ENCODE assay signal across 30 cellular contexts in the genomic region with DNA sequence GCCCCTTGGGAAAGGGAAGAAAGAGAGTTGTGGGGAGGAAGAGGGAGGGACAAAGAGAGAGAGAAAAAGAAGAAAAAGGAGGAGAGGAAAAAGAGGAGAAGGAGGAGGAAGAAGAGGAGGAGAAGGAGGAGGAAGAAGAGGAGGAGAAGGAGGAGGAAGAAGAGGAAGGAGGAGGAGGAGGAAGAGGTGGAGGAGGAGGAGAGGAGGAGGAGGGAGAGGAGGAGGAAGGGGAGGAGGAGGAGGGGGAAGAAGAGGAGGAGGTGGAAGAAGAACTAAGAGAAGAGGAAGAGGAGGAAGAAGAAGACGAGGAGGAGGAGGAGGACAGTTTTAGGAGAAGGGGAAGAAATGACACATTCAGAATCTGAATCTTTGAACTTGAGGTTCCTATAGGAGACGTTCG. TPM values are rescaled to one million over a fixed set of nuclear protein-coding genes. Genes with fewer than 3 reads are reported as not detected.
A peak's percentile ranks its signal among the peaks of the same experiment; 100 is the strongest.
DNase-seq lines count a peak whose midpoint lies in the region; ATAC-seq, FAIRE-seq and TF ChIP-seq lines count a peak whose summit lies in the region.
"Had no signal": no experiment of that assay in that cellular context is flagged by ENCODE, and none has a peak within 500 bp of the region (broad histone marks: within the 10 kb centered on the region; RNA-seq: fewer than 3 reads in every experiment).

No MANE protein-coding gene starts in this region.

- no peaks in the 10 kb centered on the region; the same call in 1 of the 2 replicates for H4K20me1 ChIP-seq in K562 (replicated peaks; ENCODE audit: control insufficient read depth, insufficient read depth, low read length)
- H4K20me1 ChIP-seq: BLaER1 had no signal

- H3K9ac ChIP-seq in K562 (ENCODE audit: insufficient read depth in 1 of 2, low read depth in 2 of 2, low read length in 2 of 2) = no peak overlapping the region
- H3K9ac ChIP-seq: BLaER1 had no signal

- TF ChIP-seq CTCF in K562 (IDR thresholded peaks at IDR 0.05 in 2 of 3, conservative IDR thresholded peaks at IDR 0.05 in 1 of 3; ENCODE audit: insufficient read depth in 2 of 3, low read depth in 1 of 3, low read length in 3 of 3) (no peak), psoas muscle (IDR thresholded peaks at IDR 0.05) (no peak)

- CTCF ChIA-PET in K562 (lab: Yijun Ruan, JAX; ENCODE audit: low intra/inter-chr PET ratio) = no interaction called here

- no peaks in the 10 kb centered on the region for H3K79me2 ChIP-seq in K562 (ENCODE audit: control insufficient read depth, insufficient read depth, low read length)

- no peak for TF ChIP-seq RAD21 in K562 (CRISPR knock-in tag; conservative IDR thresholded peaks at IDR 0.05 in 1 of 2, IDR thresholded peaks at IDR 0.05 in 1 of 2)

- no TSS peak for BruUV-seq in K562 (replicated peaks; lab: Mats Ljungman, UMichigan)

- H3K4me3 ChIP-seq in K562 (no peak overlapping the region), psoas muscle (no peak overlapping the region)
- H3K4me3 ChIP-seq: BLaER1, GM12878 had no signal

- no peaks in the 10 kb centered on the region for H3K4me1 ChIP-seq in K562 (replicated peaks in 1 of 2; ENCODE audit: control insufficient read depth in 2 of 2, insufficient read depth in 2 of 2, low read length in 2 of 2)
- H3K4me1 ChIP-seq in psoas muscle = peaks cover 6% of the 10 kb centered on the region
- H3K4me1 ChIP-seq: BE2C had no signal

- intact Hi-C loops in K562 (cut with micrococcal nuclease) (no loop called here), psoas muscle (cut with DNase I) (loop anchor here in 1 of 2 donors (10.0 kb wide), 1 partner anchor 95 kb away; no protein-coding TSS in a partner anchor), left ventricle myocardium superior (cut with micrococcal nuclease) (no loop called here)

- WGBS in K562 (ENCODE audit: insufficient coverage, low coverage, missing lambda C conversion rate) = 0% methylated on average over 2 of the region's 3 CpGs
- 69 to 78% (median 75%) methylated on average over 3 of the region's 3 CpGs for WGBS in psoas muscle, 3 donors

- no peak for TF ChIP-seq POLR2A in K562 (conservative IDR thresholded peaks at IDR 0.05)

- TF ChIP-seq EP300 in K562 (IDR thresholded peaks at IDR 0.05; ENCODE audit: low read length) = no peak

- H3K9me1 ChIP-seq in K562 (ENCODE audit: control insufficient read depth, insufficient read depth, low read length) = no peaks in the 10 kb centered on the region

- H3K27me3 ChIP-seq in K562 (ENCODE audit: control insufficient read depth in 2 of 2, insufficient read depth in 2 of 2, low read length in 2 of 2) (peaks cover 0 to 25% of the 10 kb centered on the region in 2 experiments; a peak in 3 of 5 replicates), psoas muscle (ENCODE audit: insufficient read depth in 3 of 3, low read length in 2 of 3) (no peaks in the 10 kb centered on the region)
- H3K27me3 ChIP-seq: BE2C, BLaER1 had no signal

- H3K27ac ChIP-seq in K562 (ENCODE audit: extremely low read depth, low read depth, low read length) = no peak overlapping the region
- H3K27ac ChIP-seq in psoas muscle = peak overlapping the region; percentile 8
- H3K27ac ChIP-seq: BLaER1 had no signal

- no peaks in the 10 kb centered on the region for H3K9me3 ChIP-seq in K562 (replicated peaks; ENCODE audit: control insufficient read depth, insufficient read depth, low read depth, low read length)
- H3K9me3 ChIP-seq in psoas muscle = no peaks in the 10 kb centered on the region
- H3K9me3 ChIP-seq: BE2C, BLaER1 had no signal

- H3K36me3 ChIP-seq in K562 (ENCODE audit: control insufficient read depth, insufficient read depth, low read length) = no peaks in the 10 kb centered on the region
- H3K36me3 ChIP-seq in psoas muscle (ENCODE audit: insufficient read depth in 1 of 2, low read depth in 1 of 2) = peaks cover 0 to 81% of the 10 kb centered on the region in 2 donors
- H3K36me3 ChIP-seq: BE2C, BLaER1 had no signal

- DNase-seq in K562 (ENCODE audit: extremely low read depth in 1 of 4, low spot score in 3 of 4) (no peak), psoas muscle (no peak), left ventricle myocardium superior (no peak)
- no peak for DNase-seq in activated CD8-positive, alpha-beta memory T cell treated with anti-CD3 and anti-CD28 coated beads for 24 hours
- DNase-seq: 8988T; ACHN; BE2C; C1 segment of cervical spinal cord; CD4-positive, alpha-beta memory T cell; CD4-positive, CD25-positive, alpha-beta regulatory T cell; CD8-positive, alpha-beta memory T cell; COR-L47; DMS 273 treated with DMSO at 0.1 percent for 48 hours; DMS153; DMS53; DMS79; DND-41; EL; GDM1 had no signal

- no peak for FAIRE-seq in K562 (lab: Jason Lieb, UNC)
- FAIRE-seq: A204.1, GM12878, GM12892, GM18507 had no signal

- in situ Hi-C loops in K562 (cut with MboI) = no loop called here

- ATAC-seq in K562 = no peak
- no peak for ATAC-seq in psoas muscle
- no peak for ATAC-seq in GM21367 (IDR thresholded peaks at IDR 0.05; ENCODE audit: unreplicated experiment)
- no peak for ATAC-seq in left ventricle myocardium superior
- ATAC-seq: GM12878 had no signal

- H2AFZ ChIP-seq in K562 (ENCODE audit: low read depth, low read length) = no peak overlapping the region

- no peak overlapping the region for H3K4me2 ChIP-seq in K562 (ENCODE audit: insufficient read depth, low read length)
- H3K4me2 ChIP-seq: BLaER1 had no signal

- POLR2A ChIA-PET in K562 (lab: Yijun Ruan, JAX) = interaction anchor here (0.7 kb wide), 1 partner anchor 140 kb away, joined by 3 read pairs; no protein-coding TSS in a partner anchor

TF ChIP-seq in K562, 482 proteins besides CTCF, POLR2A, EP300 and RAD21:
- TF ChIP-seq HNRNPL (IDR thresholded peaks at IDR 0.05; ENCODE audit: low read depth, low read length) (no peak), ZNF263 (CRISPR knock-in tag; IDR thresholded peaks at IDR 0.05; ENCODE audit: borderline replicate concordance) (0 out of 2 replicates have a peak, but pooled peaks have one; percentile 31)
- TF ChIP-seq, protein P1, sequence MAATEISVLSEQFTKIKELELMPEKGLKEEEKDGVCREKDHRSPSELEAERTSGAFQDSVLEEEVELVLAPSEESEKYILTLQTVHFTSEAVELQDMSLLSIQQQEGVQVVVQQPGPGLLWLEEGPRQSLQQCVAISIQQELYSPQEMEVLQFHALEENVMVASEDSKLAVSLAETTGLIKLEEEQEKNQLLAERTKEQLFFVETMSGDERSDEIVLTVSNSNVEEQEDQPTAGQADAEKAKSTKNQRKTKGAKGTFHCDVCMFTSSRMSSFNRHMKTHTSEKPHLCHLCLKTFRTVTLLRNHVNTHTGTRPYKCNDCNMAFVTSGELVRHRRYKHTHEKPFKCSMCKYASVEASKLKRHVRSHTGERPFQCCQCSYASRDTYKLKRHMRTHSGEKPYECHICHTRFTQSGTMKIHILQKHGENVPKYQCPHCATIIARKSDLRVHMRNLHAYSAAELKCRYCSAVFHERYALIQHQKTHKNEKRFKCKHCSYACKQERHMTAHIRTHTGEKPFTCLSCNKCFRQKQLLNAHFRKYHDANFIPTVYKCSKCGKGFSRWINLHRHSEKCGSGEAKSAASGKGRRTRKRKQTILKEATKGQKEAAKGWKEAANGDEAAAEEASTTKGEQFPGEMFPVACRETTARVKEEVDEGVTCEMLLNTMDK (IDR thresholded peaks at IDR 0.05; ENCODE audit: borderline replicate concordance, insufficient read depth, low read depth, low read length, poor library complexity, severe bottlenecking) = no peak

RNA-seq across cellular contexts. Expression of a gene that starts 7.4 kb away (rescaled TPM):
- not detected in 2 replicates for total RNA-seq in K562 (2011; cell fraction: chromatin; rRNA removed; ENCODE audit: low replicate concordance)
- total RNA-seq in K562 (2011; cell fraction: nucleolus; rRNA removed) = not detected in 2 replicates
- not detected in 2 replicates for total RNA-seq in K562 (2011; cell fraction: nucleoplasm; rRNA removed)
- total RNA-seq in K562 (2014; rRNA removed) (not detected in 2 replicates), K562 (2014; rRNA removed; fragmentation: Illumina TruSeq; extraction: Trizol) (not detected in 2 replicates), K562 (2015; rRNA removed; fragmentation: Illumina TruSeq; extraction: Trizol) (not detected in 2 replicates), K562 (2021) (not detected in 2 replicates), psoas muscle (10 to 100 TPM; 13.1 to 37.4 (median 21.2) TPM), left ventricle myocardium superior (0.22 TPM)
- polyA plus RNA-seq in K562 (2011; rRNA removed) (not detected in 2 replicates), K562 (2014; fragmentation: Illumina TruSeq; extraction: Trizol) (not detected in 2 replicates), K562 (2014; fragmentation: Nextera tagmentation; extraction: Ambion mirVana) (not detected), K562 (2014; rRNA removed) (not detected in 2 replicates), psoas muscle (1 to 10 TPM; 2.7 to 8.6 (median 5.8) TPM)
- polyA plus RNA-seq in K562 (2011; cell fraction: cytosol; rRNA removed) = not detected in 2 replicates
- polyA plus RNA-seq in K562 (2011; cell fraction: nucleus; rRNA removed) = not detected in 2 replicates
- 0.03 TPM in 1 of 2 replicates, not detected in the other for polyA plus RNA-seq in K562 (2012)
- not detected in 2 replicates for polyA minus RNA-seq in K562 (2011; rRNA and poly(A)+ RNA removed)
- not detected in 2 replicates for polyA minus RNA-seq in K562 (2011; cell fraction: cytosol; rRNA and poly(A)+ RNA removed)
- not detected in 2 replicates for polyA minus RNA-seq in K562 (2011; cell fraction: nucleus; rRNA and poly(A)+ RNA removed)
- total RNA-seq: A673; CD4-positive, alpha-beta memory T cell; CD4-positive, CD25-positive, alpha-beta regulatory T cell; CD8-positive, alpha-beta memory T cell; Daoy; G401; GM12878 had no signal
- polyA plus RNA-seq: AG04450; CD14-positive monocyte; CD4-positive, alpha-beta memory T cell; CD4-positive, CD25-positive, alpha-beta regulatory T cell; CD8-positive, alpha-beta memory T cell; GM12878 had no signal

RNA-seq across cellular contexts. Expression of a gene that starts 36.4 kb away (rescaled TPM):
- total RNA-seq in K562 (2011; cell fraction: chromatin; rRNA removed; ENCODE audit: low replicate concordance) = not detected in 2 replicates
- not detected in 2 replicates for total RNA-seq in K562 (2011; cell fraction: nucleolus; rRNA removed)
- not detected in 2 replicates for total RNA-seq in K562 (2011; cell fraction: nucleoplasm; rRNA removed)
- total RNA-seq in K562 (2014; rRNA removed) (not detected in 2 replicates), K562 (2014; rRNA removed; fragmentation: Illumina TruSeq; extraction: Trizol) (not detected in 2 replicates), K562 (2015; rRNA removed; fragmentation: Illumina TruSeq; extraction: Trizol) (not detected in 2 replicates), K562 (2021) (not detected in 2 replicates), psoas muscle (not detected), left ventricle myocardium superior (not detected)
- polyA plus RNA-seq in K562 (2011; rRNA removed) (not detected in 2 replicates), K562 (2014; fragmentation: Illumina TruSeq; extraction: Trizol) (not detected in 2 replicates), K562 (2014; fragmentation: Nextera tagmentation; extraction: Ambion mirVana) (not detected), K562 (2014; rRNA removed) (not detected in 2 replicates), psoas muscle (not detected)
- not detected in 2 replicates for polyA plus RNA-seq in K562 (2011; cell fraction: cytosol; rRNA removed)
- polyA plus RNA-seq in K562 (2011; cell fraction: nucleus; rRNA removed) = not detected in 2 replicates
- polyA plus RNA-seq in K562 (2012) = not detected in 2 replicates
- polyA minus RNA-seq in K562 (2011; rRNA and poly(A)+ RNA removed) = not detected in 2 replicates
- not detected in 2 replicates for polyA minus RNA-seq in K562 (2011; cell fraction: cytosol; rRNA and poly(A)+ RNA removed)
- not detected in 2 replicates for polyA minus RNA-seq in K562 (2011; cell fraction: nucleus; rRNA and poly(A)+ RNA removed)
- total RNA-seq: A673; CD4-positive, alpha-beta memory T cell; CD4-positive, CD25-positive, alpha-beta regulatory T cell; CD8-positive, alpha-beta memory T cell; Daoy; G401; GM12878 had no signal
- polyA plus RNA-seq: AG04450; CD14-positive monocyte; CD4-positive, alpha-beta memory T cell; CD4-positive, CD25-positive, alpha-beta regulatory T cell; CD8-positive, alpha-beta memory T cell had no signal

Comparison
In these comparisons a context has a peak if more than half of its experiments do, and no peak if none do; other contexts are left out.
1. RNA of a gene that starts 7.4 kb away (total RNA-seq): 13.1 to 37.4 TPM in psoas muscle; 0.22 TPM in left ventricle myocardium superior (single experiment) and not detected in K562; every median in the first group is over 10 times any median in the second.